Comparison of ENCODE assay signal across 8 cellular contexts in genomic region chr10:72331575-72332422, GRCh38. TPM values are rescaled to one million over a fixed set of nuclear protein-coding genes. Genes with fewer than 3 reads are reported as not detected.
DNase-seq lines count a peak whose midpoint lies in the region; ATAC-seq and TF ChIP-seq lines count a peak whose summit lies in the region.

No MANE protein-coding gene starts in this region.

- peak overlapping the region; percentile 89 for H3K4me3 Mint-ChIP-seq in activated CD8-positive, alpha-beta T cell treated with anti-CD3 and anti-CD28 coated beads for 36 hours

- ATAC-seq in HG03280 (IDR thresholded peaks at IDR 0.05; ENCODE audit: unreplicated experiment), result peak; percentile 45
- ATAC-seq in activated CD8-positive, alpha-beta T cell treated with anti-CD3 and anti-CD28 coated beads for 36 hours, result peak; percentile 70
- ATAC-seq in GM21529 (IDR thresholded peaks at IDR 0.05; ENCODE audit: unreplicated experiment), result no peak

- intact Hi-C loops in activated CD8-positive, alpha-beta T cell treated with anti-CD3 and anti-CD28 coated beads for 36 hours (cut with micrococcal nuclease), result loop anchor here (5.0 to 10.0 kb wide), 3 partner anchors 39 to 247 kb away; partner anchors contain the start of genes ANAPC16, ASCC1 and SPOCK2

- CTCF ChIA-PET in activated CD8-positive, alpha-beta T cell treated with anti-CD3 and anti-CD28 coated beads for 36 hours (lab: Charles Lee), result interaction anchor here (0.7 to 4.1 kb wide), 26 partner anchors 8 to 283 kb away, joined by 3 to 33 read pairs (median 4); partner anchors contain the start of gene DDIT4

- H3K4me1 Mint-ChIP-seq in activated CD8-positive, alpha-beta T cell treated with anti-CD3 and anti-CD28 coated beads for 36 hours (ENCODE audit: low read depth), result peaks cover 88% of the 10 kb centered on the region

- DNase-seq in GM13977 (ENCODE audit: low spot score), result peak; percentile 85
- DNase-seq in NCI-H526 (lab: John Stamatoyannopoulos, UW), result peak; percentile 92 to 96
- DNase-seq in activated CD8-positive, alpha-beta T cell treated with anti-CD3 and anti-CD28 coated beads for 36 hours, result peak; percentile 98
- DNase-seq in medulla oblongata (ENCODE audit: extremely low spot score), result peak; percentile 95
- DNase-seq in stimulated activated CD4-positive, alpha-beta T cell treated with anti-CD3 and anti-CD28 coated beads, TNF-alpha, amount 100 ng/mL, for 48 hours (ENCODE audit: low read depth in 3 of 3), result peak; percentile 77 to 95 (median 83)

- peak overlapping the region; percentile 97 for H3K27ac Mint-ChIP-seq in activated CD8-positive, alpha-beta T cell treated with anti-CD3 and anti-CD28 coated beads for 36 hours

- TF ChIP-seq CTCF in GM13977 (IDR thresholded peaks at IDR 0.05; ENCODE audit: extremely low read depth, insufficient read depth, missing control alignments), result no peak
- TF ChIP-seq CTCF in activated CD8-positive, alpha-beta T cell treated with anti-CD3 and anti-CD28 coated beads for 36 hours (IDR thresholded peaks at IDR 0.05), result no peak

- no peaks in the 10 kb centered on the region for H3K9me3 ChIP-seq in ectodermal cell (ENCODE audit: control insufficient read depth, low read length)

- peaks cover 7% of the 10 kb centered on the region for H3K36me3 ChIP-seq in ectodermal cell (ENCODE audit: control insufficient read depth, insufficient read depth, low read length)

- no peak overlapping the region for H3K4me3 ChIP-seq in ectodermal cell (ENCODE audit: insufficient read depth, low read depth, low read length)

- H3K27me3 ChIP-seq in ectodermal cell (ENCODE audit: control insufficient read depth, insufficient read depth, low read length, poor library complexity, severe bottlenecking), result no peaks in the 10 kb centered on the region

- H3K4me1 ChIP-seq in ectodermal cell (ENCODE audit: control insufficient read depth, insufficient read depth, low read length), result peaks cover 75% of the 10 kb centered on the region

- H3K36me3 Mint-ChIP-seq in activated CD8-positive, alpha-beta T cell treated with anti-CD3 and anti-CD28 coated beads for 36 hours (ENCODE audit: low read depth), result peaks cover 38% of the 10 kb centered on the region

- 60 to 64% methylated on average over 27 of the region's 27 CpGs for WGBS in ectodermal cell, 2 experiments

- H3K27ac ChIP-seq in ectodermal cell (ENCODE audit: insufficient read depth, low read depth, low read length, poor library complexity, severe bottlenecking), result peak overlapping the region; percentile 68

- peaks cover under 1% of the 10 kb centered on the region for H3K27me3 Mint-ChIP-seq in activated CD8-positive, alpha-beta T cell treated with anti-CD3 and anti-CD28 coated beads for 36 hours

- POLR2A ChIA-PET in activated CD8-positive, alpha-beta T cell treated with anti-CD3 and anti-CD28 coated beads for 36 hours (lab: Charles Lee), result interaction anchor here (0.6 to 28.1 kb wide), 10 partner anchors 11 to 361 kb away, joined by 3 to 796 read pairs (median 4); partner anchors contain the start of genes DDIT4 and SPOCK2

- in situ Hi-C loops in GM13977 (cut with MboI; ENCODE audit: low pct_unique_long_range_greater_than_20kb, low sequenced_read_pairs, unreplicated experiment), result loop anchor here (10.0 to 25.0 kb wide), 3 partner anchors 77 to 394 kb away; no protein-coding TSS in a partner anchor

- peaks cover under 1% of the 10 kb centered on the region for H3K9me3 Mint-ChIP-seq in activated CD8-positive, alpha-beta T cell treated with anti-CD3 and anti-CD28 coated beads for 36 hours

RNA-seq across cellular contexts. Expression of gene DNAJB12, which starts 22.9 kb away (rescaled TPM):
- 10 to 100 TPM; 17.1 to 17.5 TPM for total RNA-seq in activated CD8-positive, alpha-beta T cell treated with anti-CD3 and anti-CD28 coated beads for 36 hours
- 18.7 TPM for polyA plus RNA-seq in ectodermal cell (2013, experiment 1 of 4)
- 21.3 TPM for polyA plus RNA-seq in ectodermal cell (2013, experiment 2 of 4)
- polyA plus RNA-seq in ectodermal cell (2013, experiment 3 of 4), result 15.9 TPM
- polyA plus RNA-seq in ectodermal cell (2013, experiment 4 of 4), result 19.3 TPM

RNA-seq across cellular contexts. Expression of gene DDIT4, which starts 58.1 kb away (rescaled TPM):
- 1,000 to 10,000 TPM; 1,071 to 1,096 TPM for total RNA-seq in activated CD8-positive, alpha-beta T cell treated with anti-CD3 and anti-CD28 coated beads for 36 hours
- polyA plus RNA-seq in ectodermal cell (2013, experiment 1 of 4), result 134 TPM
- 102 TPM for polyA plus RNA-seq in ectodermal cell (2013, experiment 2 of 4)
- 101 TPM for polyA plus RNA-seq in ectodermal cell (2013, experiment 3 of 4)
- polyA plus RNA-seq in ectodermal cell (2013, experiment 4 of 4), result 107 TPM
